26 cellular contexts compared by ENCODE assay signal in the genomic region with DNA sequence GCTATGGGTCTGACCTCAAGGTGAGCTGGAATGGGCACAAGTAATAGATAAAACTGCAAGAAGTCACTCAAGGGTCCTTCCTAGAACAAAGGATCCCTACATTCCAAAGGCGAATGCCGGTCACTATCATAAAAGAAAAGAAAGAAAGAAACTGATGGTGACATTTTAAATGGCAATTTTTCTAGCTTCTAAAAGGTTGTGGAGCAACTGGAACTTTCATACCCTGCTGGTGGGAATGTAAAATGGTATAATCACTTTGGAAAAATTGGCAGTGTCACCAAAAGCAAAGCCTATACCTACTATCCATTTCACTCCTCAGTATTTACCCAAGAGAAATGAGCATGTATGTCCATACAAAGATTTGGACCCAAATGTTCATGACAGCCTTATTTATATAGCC. TPM values are rescaled to one million over a fixed set of nuclear protein-coding genes. Genes with fewer than 3 reads are reported as not detected.
"Had no signal": no experiment of that assay in that cellular context is flagged by ENCODE, and none has a peak within 500 bp of the region (broad histone marks: within the 10 kb centered on the region; RNA-seq: fewer than 3 reads in every experiment).

No MANE protein-coding gene starts in this region.

- H3K9me3 ChIP-seq: ascending aorta, gastroesophageal sphincter, heart right ventricle, neutrophil, tibial artery, uterus had no signal

- ATAC-seq: effector memory CD8-positive, alpha-beta T cell; gastroesophageal sphincter; heart right ventricle; left ventricle myocardium superior; naive thymus-derived CD8-positive, alpha-beta T cell had no signal

- H3K27me3 ChIP-seq: ascending aorta, heart right ventricle, neutrophil, uterus had no signal

- H3K4me3 Mint-ChIP-seq: effector memory CD8-positive, alpha-beta T cell; immature natural killer cell; naive thymus-derived CD8-positive, alpha-beta T cell; T-helper 1 cell treated with Interleukin-12 subunit alpha and Interleukin-12 subunit beta and Interleukin-4 antibody, amounts not matched to agents 30 μg/mL and 1 μg/mL, for 36 hours had no signal

- FAIRE-seq: bronchial epithelial cell had no signal

- H3K27ac ChIP-seq: ascending aorta, gastroesophageal sphincter, heart right ventricle, neutrophil, tibial artery, uterus had no signal

- H3K36me3 Mint-ChIP-seq: immature natural killer cell; naive thymus-derived CD8-positive, alpha-beta T cell had no signal

- H3K9me3 Mint-ChIP-seq: effector memory CD8-positive, alpha-beta T cell; immature natural killer cell; naive thymus-derived CD8-positive, alpha-beta T cell; T-helper 1 cell treated with Interleukin-12 subunit alpha and Interleukin-12 subunit beta and Interleukin-4 antibody, amounts not matched to agents 30 μg/mL and 1 μg/mL, for 36 hours had no signal

- H3K4me1 ChIP-seq: ascending aorta had no signal

- H3K4me3 ChIP-seq: ascending aorta, gastroesophageal sphincter, heart right ventricle, tibial artery, uterus had no signal

- H3K27ac Mint-ChIP-seq: effector memory CD8-positive, alpha-beta T cell; immature natural killer cell; T-helper 1 cell treated with Interleukin-12 subunit alpha and Interleukin-12 subunit beta and Interleukin-4 antibody, amounts not matched to agents 30 μg/mL and 1 μg/mL, for 36 hours had no signal

- H3K27me3 Mint-ChIP-seq: effector memory CD8-positive, alpha-beta T cell had no signal

- H3K36me3 ChIP-seq: ascending aorta, gastroesophageal sphincter, tibial artery, uterus had no signal

- DNase-seq: activated CD4-positive, alpha-beta T cell treated with anti-CD3 and anti-CD28 coated beads for 1 hour; activated CD8-positive, alpha-beta memory T cell treated with anti-CD3 and anti-CD28 coated beads for 24 hours; activated CD8-positive, alpha-beta memory T cell treated with anti-CD3 and anti-CD28 coated beads, Interleukin-2, amount 50 U/mL, for 48 hours; activated effector memory CD4-positive, alpha-beta T cell treated with anti-CD3 and anti-CD28 coated beads, Interleukin-2, amount 50 U/mL, for 16 hours; activated naive CD4-positive, alpha-beta T cell treated with anti-CD3 and anti-CD28 coated beads, Interleukin-2, amount 50 U/mL, for 16 hours; activated T-cell treated with anti-CD3 and anti-CD28 coated beads, Interleukin-2, amount 50 U/mL, for 48 hours; cerebellar nuclear complex; effector memory CD8-positive, alpha-beta T cell; heart right ventricle; immature natural killer cell; kidney glomerular epithelial cell; left ventricle myocardium superior; mesendoderm; naive thymus-derived CD8-positive, alpha-beta T cell; retina; stimulated activated CD4-positive, alpha-beta T cell treated with anti-CD3 and anti-CD28 coated beads, Interleukin-2, amount 100 ng/mL, for 24 hours; stimulated activated naive CD4-positive, alpha-beta T cell treated with Interleukin-2 at 50 U/mL for 16 hours; tibial artery; uterus had no signal

RNA-seq across cellular contexts. Expression of a gene that starts 4.2 kb away (rescaled TPM):
- total RNA-seq: ascending aorta, epithelial cell of proximal tubule had no signal

RNA-seq across cellular contexts. Expression of a gene that starts 40.5 kb away (rescaled TPM):
- total RNA-seq: ascending aorta, bronchial epithelial cell, dermis microvascular lymphatic vessel endothelial cell, epithelial cell of proximal tubule had no signal

RNA-seq across cellular contexts. Expression of a gene that starts 53.4 kb away (rescaled TPM):
- total RNA-seq: epithelial cell of proximal tubule; naive thymus-derived CD8-positive, alpha-beta T cell had no signal
- polyA plus RNA-seq: immature natural killer cell; naive thymus-derived CD8-positive, alpha-beta T cell had no signal

RNA-seq across cellular contexts. Expression of a gene that starts 57.4 kb away (rescaled TPM):
- total RNA-seq: bronchial epithelial cell, dermis microvascular lymphatic vessel endothelial cell, epithelial cell of proximal tubule had no signal
